In the genomic region with DNA sequence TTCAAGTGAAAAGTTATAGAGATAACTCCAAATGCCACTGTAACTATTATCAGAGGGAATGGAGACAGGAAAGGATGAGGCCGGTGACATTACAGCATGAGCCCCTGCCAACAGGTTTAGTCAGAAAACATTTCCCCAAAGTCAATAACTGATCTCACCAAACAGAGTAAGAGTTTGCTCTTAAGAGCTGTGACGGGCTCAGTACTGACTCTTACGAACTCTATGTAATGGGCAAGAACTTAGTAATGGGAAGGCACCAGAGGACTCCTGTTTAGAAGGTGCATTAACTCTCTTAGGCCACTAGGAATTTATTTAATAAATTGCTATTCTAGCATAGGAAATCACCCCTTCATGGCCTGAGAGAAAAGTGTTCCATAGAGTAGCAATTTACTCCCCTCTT, we compare ENCODE assay signal across 1 cellular context.
TF ChIP-seq lines count a peak whose summit lies in the region.

No MANE protein-coding gene starts in this region.

TF ChIP-seq in GM23338, 12 proteins besides CTCF, POLR2A, EP300 and RAD21 (continued from another document):
- TF ChIP-seq, protein P1, sequence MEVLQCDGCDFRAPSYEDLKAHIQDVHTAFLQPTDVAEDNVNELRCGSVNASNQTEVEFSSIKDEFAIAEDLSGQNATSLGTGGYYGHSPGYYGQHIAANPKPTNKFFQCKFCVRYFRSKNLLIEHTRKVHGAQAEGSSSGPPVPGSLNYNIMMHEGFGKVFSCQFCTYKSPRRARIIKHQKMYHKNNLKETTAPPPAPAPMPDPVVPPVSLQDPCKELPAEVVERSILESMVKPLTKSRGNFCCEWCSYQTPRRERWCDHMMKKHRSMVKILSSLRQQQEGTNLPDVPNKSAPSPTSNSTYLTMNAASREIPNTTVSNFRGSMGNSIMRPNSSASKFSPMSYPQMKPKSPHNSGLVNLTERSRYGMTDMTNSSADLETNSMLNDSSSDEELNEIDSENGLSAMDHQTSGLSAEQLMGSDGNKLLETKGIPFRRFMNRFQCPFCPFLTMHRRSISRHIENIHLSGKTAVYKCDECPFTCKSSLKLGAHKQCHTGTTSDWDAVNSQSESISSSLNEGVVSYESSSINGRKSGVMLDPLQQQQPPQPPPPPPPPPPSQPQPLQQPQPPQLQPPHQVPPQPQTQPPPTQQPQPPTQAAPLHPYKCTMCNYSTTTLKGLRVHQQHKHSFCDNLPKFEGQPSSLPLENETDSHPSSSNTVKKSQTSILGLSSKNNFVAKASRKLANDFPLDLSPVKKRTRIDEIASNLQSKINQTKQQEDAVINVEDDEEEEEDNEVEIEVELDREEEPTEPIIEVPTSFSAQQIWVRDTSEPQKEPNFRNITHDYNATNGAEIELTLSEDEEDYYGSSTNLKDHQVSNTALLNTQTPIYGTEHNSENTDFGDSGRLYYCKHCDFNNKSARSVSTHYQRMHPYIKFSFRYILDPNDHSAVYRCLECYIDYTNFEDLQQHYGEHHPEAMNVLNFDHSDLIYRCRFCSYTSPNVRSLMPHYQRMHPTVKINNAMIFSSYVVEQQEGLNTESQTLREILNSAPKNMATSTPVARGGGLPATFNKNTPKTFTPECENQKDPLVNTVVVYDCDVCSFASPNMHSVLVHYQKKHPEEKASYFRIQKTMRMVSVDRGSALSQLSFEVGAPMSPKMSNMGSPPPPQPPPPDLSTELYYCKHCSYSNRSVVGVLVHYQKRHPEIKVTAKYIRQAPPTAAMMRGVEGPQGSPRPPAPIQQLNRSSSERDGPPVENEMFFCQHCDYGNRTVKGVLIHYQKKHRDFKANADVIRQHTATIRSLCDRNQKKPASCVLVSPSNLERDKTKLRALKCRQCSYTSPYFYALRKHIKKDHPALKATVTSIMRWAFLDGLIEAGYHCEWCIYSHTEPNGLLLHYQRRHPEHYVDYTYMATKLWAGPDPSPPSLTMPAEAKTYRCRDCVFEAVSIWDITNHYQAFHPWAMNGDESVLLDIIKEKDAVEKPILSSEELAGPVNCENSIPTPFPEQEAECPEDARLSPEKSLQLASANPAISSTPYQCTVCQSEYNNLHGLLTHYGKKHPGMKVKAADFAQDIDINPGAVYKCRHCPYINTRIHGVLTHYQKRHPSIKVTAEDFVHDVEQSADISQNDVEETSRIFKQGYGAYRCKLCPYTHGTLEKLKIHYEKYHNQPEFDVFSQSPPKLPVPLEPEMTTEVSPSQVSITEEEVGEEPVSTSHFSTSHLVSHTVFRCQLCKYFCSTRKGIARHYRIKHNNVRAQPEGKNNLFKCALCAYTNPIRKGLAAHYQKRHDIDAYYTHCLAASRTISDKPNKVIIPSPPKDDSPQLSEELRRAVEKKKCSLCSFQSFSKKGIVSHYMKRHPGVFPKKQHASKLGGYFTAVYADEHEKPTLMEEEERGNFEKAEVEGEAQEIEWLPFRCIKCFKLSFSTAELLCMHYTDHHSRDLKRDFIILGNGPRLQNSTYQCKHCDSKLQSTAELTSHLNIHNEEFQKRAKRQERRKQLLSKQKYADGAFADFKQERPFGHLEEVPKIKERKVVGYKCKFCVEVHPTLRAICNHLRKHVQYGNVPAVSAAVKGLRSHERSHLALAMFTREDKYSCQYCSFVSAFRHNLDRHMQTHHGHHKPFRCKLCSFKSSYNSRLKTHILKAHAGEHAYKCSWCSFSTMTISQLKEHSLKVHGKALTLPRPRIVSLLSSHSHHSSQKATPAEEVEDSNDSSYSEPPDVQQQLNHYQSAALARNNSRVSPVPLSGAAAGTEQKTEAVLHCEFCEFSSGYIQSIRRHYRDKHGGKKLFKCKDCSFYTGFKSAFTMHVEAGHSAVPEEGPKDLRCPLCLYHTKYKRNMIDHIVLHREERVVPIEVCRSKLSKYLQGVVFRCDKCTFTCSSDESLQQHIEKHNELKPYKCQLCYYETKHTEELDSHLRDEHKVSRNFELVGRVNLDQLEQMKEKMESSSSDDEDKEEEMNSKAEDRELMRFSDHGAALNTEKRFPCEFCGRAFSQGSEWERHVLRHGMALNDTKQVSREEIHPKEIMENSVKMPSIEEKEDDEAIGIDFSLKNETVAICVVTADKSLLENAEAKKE (CRISPR knock-in tag; IDR thresholded peaks at IDR 0.05), result no peak
- TF ChIP-seq NANOG (IDR thresholded peaks at IDR 0.05; ENCODE audit: borderline replicate concordance) (no peak), ZNF331 (CRISPR knock-in tag; IDR thresholded peaks at IDR 0.05; ENCODE audit: low read depth) (no peak), EZH2 (IDR thresholded peaks at IDR 0.05; ENCODE audit: low read depth, unreplicated experiment) (no peak), JUNB (IDR thresholded peaks at IDR 0.05; ENCODE audit: unreplicated experiment) (no peak), POLR2AphosphoS5 (IDR thresholded peaks at IDR 0.05; ENCODE audit: low read depth) (no peak), CREB1 (CRISPR knock-in tag; IDR thresholded peaks at IDR 0.05; ENCODE audit: low read depth) (no peak)
- TF ChIP-seq, protein P2, sequence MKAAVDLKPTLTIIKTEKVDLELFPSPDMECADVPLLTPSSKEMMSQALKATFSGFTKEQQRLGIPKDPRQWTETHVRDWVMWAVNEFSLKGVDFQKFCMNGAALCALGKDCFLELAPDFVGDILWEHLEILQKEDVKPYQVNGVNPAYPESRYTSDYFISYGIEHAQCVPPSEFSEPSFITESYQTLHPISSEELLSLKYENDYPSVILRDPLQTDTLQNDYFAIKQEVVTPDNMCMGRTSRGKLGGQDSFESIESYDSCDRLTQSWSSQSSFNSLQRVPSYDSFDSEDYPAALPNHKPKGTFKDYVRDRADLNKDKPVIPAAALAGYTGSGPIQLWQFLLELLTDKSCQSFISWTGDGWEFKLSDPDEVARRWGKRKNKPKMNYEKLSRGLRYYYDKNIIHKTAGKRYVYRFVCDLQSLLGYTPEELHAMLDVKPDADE (IDR thresholded peaks at IDR 0.05), result no peak
